In genomic region chr12:68882251-68882964, GRCh38 we compare ENCODE assay signal across 26 cellular contexts. TPM values are rescaled to one million over a fixed set of nuclear protein-coding genes. Genes with fewer than 3 reads are reported as not detected.
"Had no signal": no experiment of that assay in that cellular context is flagged by ENCODE, and none has a peak within 500 bp of the region (broad histone marks: within the 10 kb centered on the region; RNA-seq: fewer than 3 reads in every experiment).

No MANE protein-coding gene starts in this region.

- H2AFZ ChIP-seq: hepatocyte, neural progenitor cell, parathyroid adenoma had no signal

- H3K27ac ChIP-seq: esophagus muscularis mucosa, foreskin keratinocyte, gastroesophageal sphincter, heart left ventricle, hepatocyte, left lung, neural progenitor cell, parathyroid adenoma, right lobe of liver, suprapubic skin, transverse colon, upper lobe of right lung, uterus had no signal

- H3K27me3 ChIP-seq: esophagus muscularis mucosa, gastroesophageal sphincter, heart left ventricle, hepatocyte, left lung, neural progenitor cell, right lobe of liver, suprapubic skin, transverse colon, upper lobe of right lung, uterus had no signal

- H3K9me3 ChIP-seq: right lobe of liver, upper lobe of right lung, uterus had no signal

- H3K36me3 ChIP-seq: neural progenitor cell, suprapubic skin, uterus had no signal

- H3K9ac ChIP-seq: neural progenitor cell, parathyroid adenoma had no signal

- H3K4me3 ChIP-seq: esophagus muscularis mucosa, gastroesophageal sphincter, heart left ventricle, hepatocyte, left lung, neural progenitor cell, right lobe of liver, suprapubic skin, transverse colon, upper lobe of right lung, uterus had no signal

- FAIRE-seq: endothelial cell of umbilical vein, islet of Langerhans, small intestine had no signal

- H3K4me2 ChIP-seq: hepatocyte, neural progenitor cell had no signal

- DNase-seq: dermis blood vessel endothelial cell; effector memory CD4-positive, alpha-beta T cell; foreskin keratinocyte; heart left ventricle; left cardiac atrium; left lung; mesenchymal stem cell; naive thymus-derived CD4-positive, alpha-beta T cell; right lobe of liver; small intestine; stimulated activated CD4-positive, alpha-beta T cell treated with anti-CD3 and anti-CD28 coated beads, Interleukin-1b, Interleukin-23, amount 100 ng/mL, for 48 hours; stimulated activated CD4-positive, alpha-beta T cell treated with anti-CD3 and anti-CD28 coated beads, Interleukin-4, amount 100 ng/mL, for 1 hour; stimulated activated CD8-positive, alpha-beta memory T cell treated with anti-CD3 and anti-CD28 coated beads, Interleukin-4, amount 100 ng/mL, for 48 hours; stimulated activated naive CD4-positive, alpha-beta T cell; stimulated activated naive CD8-positive, alpha-beta T cell treated with anti-CD3 and anti-CD28 coated beads, Interleukin-15, amount 100 ng/mL, for 72 hours; transverse colon; upper lobe of right lung; uterus had no signal

- H3K4me1 ChIP-seq: esophagus muscularis mucosa, foreskin keratinocyte, gastroesophageal sphincter, heart left ventricle, left lung, neural progenitor cell, parathyroid adenoma, suprapubic skin, transverse colon, upper lobe of right lung, uterus had no signal

- ATAC-seq: foreskin keratinocyte; gastroesophageal sphincter; heart left ventricle; left cardiac atrium; left lung; naive thymus-derived CD4-positive, alpha-beta T cell; right lobe of liver; stimulated activated naive CD8-positive, alpha-beta T cell treated with anti-CD3 and anti-CD28 coated beads, Interleukin-15, amount 100 ng/mL, for 72 hours; upper lobe of right lung had no signal

- H3K79me2 ChIP-seq: hepatocyte, parathyroid adenoma had no signal

RNA-seq across cellular contexts. Expression of gene CPM, which starts 50.6 kb away (rescaled TPM):
- total RNA-seq: endothelial cell of umbilical vein had no signal
- polyA plus RNA-seq: endothelial cell of umbilical vein had no signal
